25 cellular contexts compared by ENCODE assay signal in genomic region chr17:74130276-74130675, GRCh38.
"Had no signal": no experiment of that assay in that cellular context is flagged by ENCODE, and none has a peak within 500 bp of the region (broad histone marks: within the 10 kb centered on the region; RNA-seq: fewer than 3 reads in every experiment).

No MANE protein-coding gene starts in this region.

- H3K36me3 ChIP-seq: ascending aorta, brain microvascular endothelial cell, esophagus muscularis mucosa, gastrocnemius medialis had no signal

- H3K27me3 ChIP-seq: ascending aorta, brain microvascular endothelial cell, foreskin keratinocyte had no signal

- H3K9me3 Mint-ChIP-seq: activated CD4-positive, alpha-beta memory T cell treated with anti-CD3 and anti-CD28 coated beads for 36 hours; activated CD4-positive, alpha-beta T cell treated with anti-CD3 and anti-CD28 coated beads, Interleukin-2, amount 10 ng/mL, durations not matched to agents 24 days and 14 days; activated naive CD4-positive, alpha-beta T cell treated with anti-CD3 and anti-CD28 coated beads, Interleukin-2, amount 10 ng/mL, durations not matched to agents 7 days and 5 days; activated naive CD4-positive, alpha-beta T cell treated with anti-CD3 and anti-CD28 coated beads, Interleukin-2, amount 50 U/mL, for 72 hours; activated naive CD8-positive, alpha-beta T cell treated with anti-CD3 and anti-CD28 coated beads, Interleukin-2, amount 10 ng/mL, durations not matched to agents 7 days and 5 days; activated T-cell treated with anti-CD3 and anti-CD28 coated beads, Interleukin-2, amount 50 U/mL, for 24 hours; activated T-cell treated with anti-CD3 and anti-CD28 coated beads, Interleukin-2, amount 50 U/mL, for 72 hours; central memory CD8-positive, alpha-beta T cell; dendritic cell treated with granulocyte-macrophage colony-stimulating factor and Interleukin-4, amounts not matched to agents 40 ng/mL and 50 ng/mL, for 4 days had no signal

- H3K4me3 Mint-ChIP-seq: activated CD4-positive, alpha-beta memory T cell treated with anti-CD3 and anti-CD28 coated beads for 36 hours; activated CD4-positive, alpha-beta T cell treated with anti-CD3 and anti-CD28 coated beads for 36 hours; activated CD4-positive, alpha-beta T cell treated with anti-CD3 and anti-CD28 coated beads, Interleukin-2, amount 10 ng/mL, durations not matched to agents 24 days and 14 days; activated naive CD4-positive, alpha-beta T cell treated with anti-CD3 and anti-CD28 coated beads, Interleukin-2, amount 10 ng/mL, durations not matched to agents 7 days and 5 days; activated naive CD8-positive, alpha-beta T cell treated with anti-CD3 and anti-CD28 coated beads, Interleukin-2, amount 10 ng/mL, durations not matched to agents 7 days and 5 days; activated T-cell treated with anti-CD3 and anti-CD28 coated beads, Interleukin-2, amount 50 U/mL, for 24 hours; activated T-cell treated with anti-CD3 and anti-CD28 coated beads, Interleukin-2, amount 50 U/mL, for 72 hours; central memory CD8-positive, alpha-beta T cell; dendritic cell treated with granulocyte-macrophage colony-stimulating factor and Interleukin-4, amounts not matched to agents 40 ng/mL and 50 ng/mL, for 4 days had no signal

- H3K9me3 ChIP-seq: ascending aorta, esophagus muscularis mucosa, gastrocnemius medialis had no signal

- H3K36me3 Mint-ChIP-seq: activated CD4-positive, alpha-beta memory T cell treated with anti-CD3 and anti-CD28 coated beads for 36 hours; activated naive CD4-positive, alpha-beta T cell treated with anti-CD3 and anti-CD28 coated beads, Interleukin-2, amount 10 ng/mL, durations not matched to agents 7 days and 5 days; activated naive CD4-positive, alpha-beta T cell treated with anti-CD3 and anti-CD28 coated beads, Interleukin-2, amount 50 U/mL, for 72 hours; activated naive CD8-positive, alpha-beta T cell treated with anti-CD3 and anti-CD28 coated beads, Interleukin-2, amount 10 ng/mL, durations not matched to agents 7 days and 5 days had no signal

- H3K27ac Mint-ChIP-seq: activated CD4-positive, alpha-beta memory T cell treated with anti-CD3 and anti-CD28 coated beads for 36 hours; activated CD4-positive, alpha-beta T cell treated with anti-CD3 and anti-CD28 coated beads for 36 hours; activated CD4-positive, alpha-beta T cell treated with anti-CD3 and anti-CD28 coated beads, Interleukin-2, amount 10 ng/mL, durations not matched to agents 24 days and 14 days; activated naive CD4-positive, alpha-beta T cell treated with anti-CD3 and anti-CD28 coated beads, Interleukin-2, amount 10 ng/mL, durations not matched to agents 7 days and 5 days; activated naive CD4-positive, alpha-beta T cell treated with anti-CD3 and anti-CD28 coated beads, Interleukin-2, amount 50 U/mL, for 72 hours; activated naive CD8-positive, alpha-beta T cell treated with anti-CD3 and anti-CD28 coated beads, Interleukin-2, amount 10 ng/mL, durations not matched to agents 7 days and 5 days; activated T-cell treated with anti-CD3 and anti-CD28 coated beads, Interleukin-2, amount 50 U/mL, for 24 hours; activated T-cell treated with anti-CD3 and anti-CD28 coated beads, Interleukin-2, amount 50 U/mL, for 72 hours; dendritic cell treated with granulocyte-macrophage colony-stimulating factor and Interleukin-4, amounts not matched to agents 40 ng/mL and 50 ng/mL, for 4 days had no signal

- H3K4me3 ChIP-seq: ascending aorta, coronary artery, dorsolateral prefrontal cortex, esophagus muscularis mucosa, gastrocnemius medialis had no signal

- ATAC-seq: activated CD4-positive, alpha-beta T cell treated with anti-CD3 and anti-CD28 coated beads for 36 hours; activated naive CD4-positive, alpha-beta T cell treated with anti-CD3 and anti-CD28 coated beads, Interleukin-2, amount 50 U/mL, for 72 hours; activated T-cell treated with anti-CD3 and anti-CD28 coated beads, Interleukin-2, amount 50 U/mL, for 72 hours; foreskin keratinocyte; gastrocnemius medialis had no signal

- H3K27me3 Mint-ChIP-seq: activated CD4-positive, alpha-beta T cell treated with anti-CD3 and anti-CD28 coated beads, Interleukin-2, amount 10 ng/mL, durations not matched to agents 24 days and 14 days had no signal

- H3K4me1 Mint-ChIP-seq: activated CD4-positive, alpha-beta T cell treated with anti-CD3 and anti-CD28 coated beads for 36 hours; activated CD4-positive, alpha-beta T cell treated with anti-CD3 and anti-CD28 coated beads, Interleukin-2, amount 10 ng/mL, durations not matched to agents 24 days and 14 days; activated naive CD4-positive, alpha-beta T cell treated with anti-CD3 and anti-CD28 coated beads, Interleukin-2, amount 10 ng/mL, durations not matched to agents 7 days and 5 days; activated naive CD8-positive, alpha-beta T cell treated with anti-CD3 and anti-CD28 coated beads, Interleukin-2, amount 10 ng/mL, durations not matched to agents 7 days and 5 days; central memory CD8-positive, alpha-beta T cell had no signal

- DNase-seq: activated CD4-positive, alpha-beta memory T cell treated with anti-CD3 and anti-CD28 coated beads for 36 hours; activated CD4-positive, alpha-beta T cell treated with anti-CD3 and anti-CD28 coated beads for 36 hours; activated CD4-positive, alpha-beta T cell treated with anti-CD3 and anti-CD28 coated beads, Interleukin-2, amount 10 ng/mL, durations not matched to agents 24 days and 14 days; activated CD4-positive, CD25-positive, alpha-beta regulatory T cell; activated CD4-positive, CD25-positive, alpha-beta regulatory T cell treated with anti-CD3 and anti-CD28 coated beads, Interleukin-2, amount 50 U/mL, for 72 hours; activated CD8-positive, alpha-beta memory T cell treated with anti-CD3 and anti-CD28 coated beads, Interleukin-2, amount 50 U/mL, for 48 hours; activated naive CD4-positive, alpha-beta T cell treated with anti-CD3 and anti-CD28 coated beads, Interleukin-2, amount 10 ng/mL, durations not matched to agents 7 days and 5 days; activated naive CD8-positive, alpha-beta T cell treated with anti-CD3 and anti-CD28 coated beads, Interleukin-2, amount 10 ng/mL, durations not matched to agents 7 days and 5 days; activated T-cell treated with anti-CD3 and anti-CD28 coated beads for 4 hours; activated T-cell treated with anti-CD3 and anti-CD28 coated beads, Interleukin-2, amount 50 U/mL, for 24 hours; activated T-cell treated with anti-CD3 and anti-CD28 coated beads, Interleukin-2, amount 50 U/mL, for 72 hours; brain microvascular endothelial cell; effector memory CD4-positive, alpha-beta T cell; erythroblast; foreskin keratinocyte; gastrocnemius medialis; glutamatergic neuron; T-helper 2 cell had no signal

- H3K27ac ChIP-seq: ascending aorta, brain microvascular endothelial cell, coronary artery, dorsolateral prefrontal cortex, esophagus muscularis mucosa, foreskin keratinocyte, gastrocnemius medialis had no signal

- H3K4me1 ChIP-seq: ascending aorta, esophagus muscularis mucosa, foreskin keratinocyte, gastrocnemius medialis had no signal
